13 cellular contexts compared by ENCODE assay signal in genomic region chr5:153601377-153601776, GRCh38.
DNase-seq lines count a peak whose midpoint lies in the region; ATAC-seq and TF ChIP-seq lines count a peak whose summit lies in the region.
"Had no signal": no experiment of that assay in that cellular context is flagged by ENCODE, and none has a peak within 500 bp of the region (broad histone marks: within the 10 kb centered on the region; RNA-seq: fewer than 3 reads in every experiment).

No MANE protein-coding gene starts in this region.

- no peak overlapping the region for H3K4me3 ChIP-seq in esophagus squamous epithelium
- no peak overlapping the region for H3K4me3 ChIP-seq in breast epithelium

- TF ChIP-seq POLR2A in esophagus squamous epithelium (IDR thresholded peaks at IDR 0.05) (no peak), breast epithelium (IDR thresholded peaks at IDR 0.05) (no peak)

- intact Hi-C loops in esophagus squamous epithelium (cut with DNase I) (no loop called here), breast epithelium (cut with DNase I; ENCODE audit: low total_unique reads) (no loop called here)

- no peaks in the 10 kb centered on the region for H3K9me3 Mint-ChIP-seq in T-helper 2 cell treated with Interferon-gamma antibody and Interleukin-4, amounts not matched to agents 5 μg/mL and 100 μg/mL, for 36 hours

- no peaks in the 10 kb centered on the region for H3K36me3 ChIP-seq in esophagus squamous epithelium
- no peaks in the 10 kb centered on the region for H3K36me3 ChIP-seq in breast epithelium

- ATAC-seq in GM18511 (IDR thresholded peaks at IDR 0.05; ENCODE audit: unreplicated experiment) (peak; percentile 86), HG02885 (IDR thresholded peaks at IDR 0.05; ENCODE audit: poor library complexity, unreplicated experiment) (peak; percentile 74), HG03521 (IDR thresholded peaks at IDR 0.05; ENCODE audit: unreplicated experiment) (peak; percentile 61), GM19397 (IDR thresholded peaks at IDR 0.05; ENCODE audit: unreplicated experiment) (no peak)
- ATAC-seq: HCT116 had no signal

- H3K27me3 ChIP-seq in esophagus squamous epithelium, result no peaks in the 10 kb centered on the region
- no peaks in the 10 kb centered on the region for H3K27me3 ChIP-seq in breast epithelium

- H3K9me3 ChIP-seq in esophagus squamous epithelium (no peaks in the 10 kb centered on the region), breast epithelium (no peaks in the 10 kb centered on the region)

- H3K27ac Mint-ChIP-seq in T-helper 2 cell treated with Interferon-gamma antibody and Interleukin-4, amounts not matched to agents 5 μg/mL and 100 μg/mL, for 36 hours, result no peak overlapping the region

- TF ChIP-seq CTCF in GM20000 (IDR thresholded peaks at IDR 0.05; ENCODE audit: extremely low read depth, missing control alignments) (no peak), esophagus squamous epithelium (IDR thresholded peaks at IDR 0.05) (no peak), breast epithelium (IDR thresholded peaks at IDR 0.05) (no peak)

- H3K27ac ChIP-seq in esophagus squamous epithelium, result no peak overlapping the region
- no peak overlapping the region for H3K27ac ChIP-seq in breast epithelium
- H3K27ac ChIP-seq: parathyroid adenoma had no signal

- 60 to 64% methylated on average over 1 of the region's 1 CpG for WGBS in esophagus squamous epithelium, 2 donors

- no peak overlapping the region for H3K4me3 Mint-ChIP-seq in T-helper 2 cell treated with Interferon-gamma antibody and Interleukin-4, amounts not matched to agents 5 μg/mL and 100 μg/mL, for 36 hours

- DNase-seq in GM20000 (ENCODE audit: low spot score) (peak; percentile 23), esophagus squamous epithelium (lab: John Stamatoyannopoulos, UW) (no peak), breast epithelium (ENCODE audit: low spot score in 2 of 2) (no peak)
- DNase-seq in T-helper 2 cell treated with Interferon-gamma antibody and Interleukin-4, amounts not matched to agents 5 μg/mL and 100 μg/mL, for 36 hours (ENCODE audit: low spot score), result no peak
- DNase-seq: activated CD4-positive, alpha-beta T cell treated with anti-CD3 and anti-CD28 coated beads, Interleukin-2, amount 50 U/mL, for 1 hour; GF-D8; OCI-M1 had no signal

- H3K27me3 Mint-ChIP-seq in T-helper 2 cell treated with Interferon-gamma antibody and Interleukin-4, amounts not matched to agents 5 μg/mL and 100 μg/mL, for 36 hours (ENCODE audit: low read depth), result no peaks in the 10 kb centered on the region

- no peaks in the 10 kb centered on the region for H3K36me3 Mint-ChIP-seq in T-helper 2 cell treated with Interferon-gamma antibody and Interleukin-4, amounts not matched to agents 5 μg/mL and 100 μg/mL, for 36 hours (ENCODE audit: low read depth)

- H3K4me1 Mint-ChIP-seq in T-helper 2 cell treated with Interferon-gamma antibody and Interleukin-4, amounts not matched to agents 5 μg/mL and 100 μg/mL, for 36 hours (ENCODE audit: low read depth), result peaks cover 2% of the 10 kb centered on the region

- H3K4me1 ChIP-seq in esophagus squamous epithelium (no peaks in the 10 kb centered on the region), breast epithelium (no peaks in the 10 kb centered on the region)
- H3K4me1 ChIP-seq: parathyroid adenoma had no signal
